Comparison of ENCODE assay signal across 30 cellular contexts in the genomic region with DNA sequence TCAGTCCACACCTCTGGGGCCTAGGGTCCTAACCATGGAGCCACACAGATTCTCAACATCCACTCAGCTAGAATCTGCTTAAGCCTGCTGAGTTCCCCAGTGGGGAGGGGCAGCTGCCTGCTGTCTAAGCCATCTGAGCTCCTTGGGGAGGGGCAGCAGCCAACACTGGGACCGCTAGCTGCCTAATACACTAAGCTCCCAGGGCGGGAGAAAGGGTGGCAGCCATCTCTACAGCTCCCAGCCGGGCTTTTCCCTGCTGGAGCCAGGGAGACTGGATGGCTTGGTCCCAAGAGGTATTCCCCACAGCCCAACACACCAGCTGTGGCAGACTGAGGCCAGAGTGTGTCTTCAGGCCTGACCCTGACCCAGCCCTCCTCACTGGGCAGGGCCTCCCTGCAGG.
"Had no signal": no experiment of that assay in that cellular context is flagged by ENCODE, and none has a peak within 500 bp of the region (broad histone marks: within the 10 kb centered on the region; RNA-seq: fewer than 3 reads in every experiment).

No MANE protein-coding gene starts in this region.

- H3K36me3 ChIP-seq: adrenal gland, esophagus squamous epithelium, gastroesophageal sphincter had no signal

- H3K27me3 ChIP-seq: adrenal gland, body of pancreas, esophagus squamous epithelium had no signal

- H3K4me1 ChIP-seq: adrenal gland, gastroesophageal sphincter had no signal

- DNase-seq: activated CD4-positive, alpha-beta memory T cell treated with anti-CD3 and anti-CD28 coated beads for 36 hours; activated CD4-positive, alpha-beta T cell treated with anti-CD3 and anti-CD28 coated beads for 36 hours; activated CD4-positive, alpha-beta T cell treated with anti-CD3 and anti-CD28 coated beads, Interleukin-2, amount 10 ng/mL, durations not matched to agents 24 days and 14 days; activated CD4-positive, CD25-positive, alpha-beta regulatory T cell; activated CD4-positive, CD25-positive, alpha-beta regulatory T cell treated with anti-CD3 and anti-CD28 coated beads, Interleukin-2, amount 50 U/mL, for 72 hours; activated CD8-positive, alpha-beta memory T cell treated with anti-CD3 and anti-CD28 coated beads, Interleukin-2, amount 10 ng/mL, durations not matched to agents 7 days and 5 days; activated CD8-positive, alpha-beta memory T cell treated with anti-CD3 and anti-CD28 coated beads, Interleukin-2, amount 50 U/mL, for 4 hours; activated CD8-positive, alpha-beta T cell treated with anti-CD3 and anti-CD28 coated beads, Interleukin-2, amount 10 ng/mL, durations not matched to agents 7 days and 5 days; activated effector memory CD4-positive, alpha-beta T cell treated with anti-CD3 and anti-CD28 coated beads, Interleukin-2, amount 50 U/mL, for 16 hours; activated naive CD4-positive, alpha-beta T cell treated with anti-CD3 and anti-CD28 coated beads for 36 hours; activated naive CD8-positive, alpha-beta T cell treated with anti-CD3 and anti-CD28 coated beads for 36 hours; activated naive CD8-positive, alpha-beta T cell treated with anti-CD3 and anti-CD28 coated beads, Interleukin-2, amount 50 U/mL, for 24 hours; activated T-cell treated with anti-CD3 and anti-CD28 coated beads, Interleukin-2, amount 50 U/mL, for 1 hour; activated T-cell treated with anti-CD3 and anti-CD28 coated beads, Interleukin-2, amount 50 U/mL, for 48 hours; adrenal gland; amygdala; aorta; body of pancreas; caudate nucleus; cortex of kidney; dermis blood vessel endothelial cell; effector CD4-positive, alpha-beta T cell; effector memory CD8-positive, alpha-beta T cell; esophagus squamous epithelium; foreskin melanocyte; T-helper 1 cell; T-helper 17 cell; T1000 had no signal

- H3K4me3 ChIP-seq: adrenal gland, body of pancreas, esophagus squamous epithelium, gastroesophageal sphincter had no signal

- H3K9me3 ChIP-seq: adrenal gland, body of pancreas, esophagus squamous epithelium, gastroesophageal sphincter had no signal

- H3K27ac ChIP-seq: adrenal gland, body of pancreas, epithelial cell of prostate, gastroesophageal sphincter had no signal
